25 cellular contexts compared by ENCODE assay signal in genomic region chr6:61711849-61712248, GRCh38.
DNase-seq lines count a peak whose midpoint lies in the region; ATAC-seq and TF ChIP-seq lines count a peak whose summit lies in the region.
"Had no signal": no experiment of that assay in that cellular context is flagged by ENCODE, and none has a peak within 500 bp of the region (broad histone marks: within the 10 kb centered on the region; RNA-seq: fewer than 3 reads in every experiment).

No MANE protein-coding gene starts in this region.

- no peaks in the 10 kb centered on the region for H3K4me1 ChIP-seq in Panc1 (ENCODE audit: control insufficient read depth, insufficient read depth, low read length)
- H3K4me1 ChIP-seq: colonic mucosa, heart left ventricle, lower lobe of right lung, Peyer's patch, upper lobe of right lung had no signal

- H3K27me3 ChIP-seq in Panc1 (ENCODE audit: control insufficient read depth, insufficient read depth, low read length) (no peaks in the 10 kb centered on the region), MG63 (no peaks in the 10 kb centered on the region)
- H3K27me3 ChIP-seq: brain microvascular endothelial cell, colonic mucosa, heart left ventricle, Peyer's patch, upper lobe of right lung had no signal

- in situ Hi-C loops in Panc1 (cut with HindIII; ENCODE audit: low pct_unique_long_range_greater_than_20kb, low sequenced_read_pairs) (no loop called here), GM13976 (cut with MboI; ENCODE audit: low sequenced_read_pairs, unreplicated experiment) (no loop called here)

- ATAC-seq in Panc1 (no peak), HG03432 (IDR thresholded peaks at IDR 0.05; ENCODE audit: unreplicated experiment) (no peak)
- ATAC-seq: CD8-positive, alpha-beta T cell; heart left ventricle; lower lobe of right lung; right cardiac atrium; upper lobe of right lung had no signal

- CTCF ChIA-PET in Panc1 (lab: Charles Lee), result interaction anchor here (0.6 kb wide), 1 partner anchor 24 kb away, joined by 3 read pairs; no protein-coding TSS in a partner anchor

- H3K36me3 ChIP-seq in Panc1 (ENCODE audit: control insufficient read depth, insufficient read depth, low read length) (no peaks in the 10 kb centered on the region), MG63 (no peaks in the 10 kb centered on the region)
- H3K36me3 ChIP-seq: brain microvascular endothelial cell, colonic mucosa, heart left ventricle, lower lobe of right lung, Peyer's patch, upper lobe of right lung had no signal

- peak; percentile 15 for DNase-seq in ELF-1 (ENCODE audit: low read depth, low spot score)
- peak; percentile 25 for DNase-seq in Jurkat, Clone E6-1 (ENCODE audit: low read depth, low spot score)
- no peak for DNase-seq in Panc1 (ENCODE audit: low read depth, low spot score)
- peak; percentile 27 for DNase-seq in iPS-NIHi11 (ENCODE audit: low spot score)
- DNase-seq in MG63, result no peak
- DNase-seq in GM13976 (ENCODE audit: low spot score), result no peak
- DNase-seq in GM20000 (ENCODE audit: low spot score), result no peak
- DNase-seq: activated CD4-positive, alpha-beta memory T cell treated with anti-CD3 and anti-CD28 coated beads, Interleukin-2, amount 10 ng/mL, durations not matched to agents 7 days and 5 days; activated gamma-delta T cell; activated T-cell treated with anti-CD3 and anti-CD28 coated beads for 4 hours; brain microvascular endothelial cell; CD8-positive, alpha-beta T cell; colonic mucosa; heart left ventricle; IMR-90; lower lobe of right lung; NCI-H1048; NCI-H2029 treated with DMSO at 0.1 percent for 48 hours; NCI-H526; Peyer's patch; right cardiac atrium; stimulated activated CD4-positive, alpha-beta T cell treated with anti-CD3 and anti-CD28 coated beads, Interleukin-12 subunit alpha, Interleukin-12 subunit beta, amount 100 ng/mL, for 4 hours; upper lobe of right lung had no signal

- TF ChIP-seq CTCF in Panc1 (IDR thresholded peaks at IDR 0.05), result 0 out of 2 replicates have a peak, but pooled peaks have one; percentile 25
- no peak for TF ChIP-seq CTCF in GM13976 (IDR thresholded peaks at IDR 0.05; ENCODE audit: borderline replicate concordance, control extremely low read depth, extremely low read depth, insufficient read depth, missing control alignments)
- no peak for TF ChIP-seq CTCF in GM20000 (IDR thresholded peaks at IDR 0.05; ENCODE audit: extremely low read depth, missing control alignments)

- no peak overlapping the region for H3K4me3 ChIP-seq in Jurkat, Clone E6-1 (ENCODE audit: low read length)
- H3K4me3 ChIP-seq in Panc1 (ENCODE audit: low read depth in 2 of 2, low read length in 2 of 2) (no peak overlapping the region), MG63 (no peak overlapping the region)
- H3K4me3 ChIP-seq: colonic mucosa, heart left ventricle, lower lobe of right lung, Peyer's patch, upper lobe of right lung had no signal

- POLR2A ChIA-PET in Panc1 (lab: Charles Lee), result no interaction called here

- H3K9me3 ChIP-seq in Panc1 (ENCODE audit: control insufficient read depth, insufficient read depth, low read depth, low read length) (no peaks in the 10 kb centered on the region), MG63 (no peaks in the 10 kb centered on the region)
- H3K9me3 ChIP-seq: colonic mucosa, lower lobe of right lung, upper lobe of right lung had no signal

- H3K27ac ChIP-seq in Panc1 (ENCODE audit: low read length), result no peak overlapping the region
- H3K27ac ChIP-seq: brain microvascular endothelial cell, colonic mucosa, heart left ventricle, HL-60, lower lobe of right lung, Peyer's patch, upper lobe of right lung had no signal

- no TSS peak for BruUV-seq in Panc1 (replicated peaks; lab: Mats Ljungman, UMichigan)

- intact Hi-C loops in Panc1 (cut with micrococcal nuclease; ENCODE audit: unreplicated experiment), result no loop called here

Comparison
In these comparisons a context has a peak if more than half of its experiments do, and no peak if none do; other contexts are left out.
1. DNase-seq: peak in ELF-1 (single experiment), Jurkat, Clone E6-1 (single experiment) and iPS-NIHi11 (single experiment); none in Panc1 (single experiment), MG63 (single experiment), GM13976 (single experiment) and GM20000 (single experiment).